In the genomic region with DNA sequence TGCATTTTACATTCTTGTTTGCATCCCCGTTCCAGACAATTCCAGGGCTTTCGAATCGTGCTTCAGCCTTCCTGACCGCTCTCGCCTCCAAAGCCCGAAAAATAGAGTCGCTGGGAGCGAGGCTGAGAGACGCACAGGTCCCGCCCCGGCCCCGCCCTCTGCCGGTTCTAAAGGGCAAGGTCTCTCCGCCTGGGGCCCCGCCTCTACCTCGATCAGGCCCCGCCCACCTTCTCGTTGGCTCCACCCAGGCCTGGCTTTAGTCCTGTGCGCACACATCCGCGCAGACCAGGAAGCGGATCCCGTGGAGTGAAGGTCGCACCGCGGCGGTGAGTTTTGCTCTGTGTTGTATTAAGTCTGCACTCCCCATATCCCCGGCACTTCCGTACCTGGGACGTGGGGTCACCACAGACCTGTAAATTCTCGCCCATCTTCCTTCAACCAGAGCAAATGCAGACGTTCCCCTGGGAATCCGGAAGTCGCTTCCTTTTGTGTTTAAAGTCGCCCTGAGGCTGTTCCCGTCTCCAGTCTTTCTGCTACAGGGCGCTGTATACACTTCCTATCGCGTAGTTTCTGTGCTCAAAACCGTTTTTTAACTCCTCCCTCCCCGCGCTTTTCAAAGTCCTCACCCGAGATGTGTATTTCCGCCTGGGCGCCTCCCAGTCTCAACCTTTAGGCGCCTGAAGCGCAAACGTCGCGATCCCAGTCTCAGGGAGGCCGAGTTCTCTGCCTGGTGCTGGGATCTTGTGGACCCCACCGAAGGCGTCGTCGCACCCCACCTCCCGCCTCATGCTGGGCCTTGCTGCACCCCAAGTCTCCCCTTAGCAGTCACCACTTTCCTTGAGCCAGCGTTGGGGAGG, we compare ENCODE assay signal across 8 cellular contexts. TPM values are rescaled to one million over a fixed set of nuclear protein-coding genes. Genes with fewer than 3 reads are reported as not detected.
DNase-seq lines count a peak whose midpoint lies in the region; ATAC-seq, FAIRE-seq and TF ChIP-seq lines count a peak whose summit lies in the region.

A gene (plus strand): TSS at position 283 of the 857 bp plus-strand sequence. CDS start 3,861 bp downstream, outside the sequence.

- TF ChIP-seq CTCF in LNCaP clone FGC (IDR thresholded peaks at IDR 0.05; ENCODE audit: control insufficient read depth, extremely low read depth, insufficient read depth) (no peak), pancreas (IDR thresholded peaks at IDR 0.05) (peak in 3 of 4 donors; percentile 9 to 32 (median 17)), thyroid gland (IDR thresholded peaks at IDR 0.05) (peak in 3 of 6 experiments; percentile 25 to 37 (median 32))

- no peaks in the 10 kb centered on the region for H3K9me3 ChIP-seq in pancreas
- no peaks in the 10 kb centered on the region for H3K9me3 ChIP-seq in thyroid gland

- H3K27ac ChIP-seq in pancreas (peak within 1 kb of the TSS; percentile 64 to 78 (median 68)), thyroid gland (peak within 1 kb of the TSS; percentile 63 to 84 (median 77))

- 1% methylated on average over 57 of the region's 57 CpGs for WGBS in pancreas, 2 donors
- WGBS in thyroid gland, 2 donors: 1% methylated on average over 38 to 40 of the region's 57 CpGs

- peak within 1 kb of the TSS; percentile 61 for H3K4me3 ChIP-seq in LNCaP clone FGC (ENCODE audit: low read depth, low read length)
- peak within 1 kb of the TSS; percentile 53 to 80 (median 62) for H3K4me3 ChIP-seq in pancreas
- H3K4me3 ChIP-seq in thyroid gland (replicated peaks in 1 of 3): peak within 1 kb of the TSS; percentile 12 to 59 (median 56)

- no peak for FAIRE-seq in pancreas (lab: Jason Lieb, UNC)

- DNase-seq in DMS153 (lab: John Stamatoyannopoulos, UW) (peak; percentile 91), LNCaP clone FGC (ENCODE audit: low read depth) (peak; percentile 65), SKM-1 (lab: John Stamatoyannopoulos, UW; ENCODE audit: unreplicated experiment) (peak; percentile 36), Right ventricle myocardium superior (peak; percentile 98), pancreas (peak; percentile 87 to 98 (median 96)), thyroid gland (peak; percentile 96 to 97)
- peak; percentile 85 for DNase-seq in activated naive CD8-positive, alpha-beta T cell treated with anti-CD3 and anti-CD28 coated beads, Interleukin-2, amount 50 U/mL, for 16 hours (ENCODE audit: low read depth, low spot score)

- TF ChIP-seq POLR2A in thyroid gland (IDR thresholded peaks at IDR 0.05): peak; percentile 22 to 93

- intact Hi-C loops in Right ventricle myocardium superior (cut with DNase I): no loop called here
- intact Hi-C loops in pancreas (cut with DNase I): loop anchor here in 1 of 3 donors (5.0 kb wide), 1 partner anchor 478 kb away; no protein-coding TSS in a partner anchor
- intact Hi-C loops in thyroid gland (cut with DNase I): no loop called here

- H3K36me3 ChIP-seq in pancreas (no peaks in the 10 kb centered on the region), thyroid gland (peaks cover 7 to 13% of the 10 kb centered on the region in 2 donors)

- H3K4me1 ChIP-seq in pancreas: no peaks in the 10 kb centered on the region
- H3K4me1 ChIP-seq in thyroid gland: peaks cover 7 to 9% of the 10 kb centered on the region in 2 donors

- H3K27me3 ChIP-seq in pancreas: no peaks in the 10 kb centered on the region
- H3K27me3 ChIP-seq in thyroid gland: no peaks in the 10 kb centered on the region

- ATAC-seq in GM21717 (IDR thresholded peaks at IDR 0.05; ENCODE audit: unreplicated experiment) (peak; percentile 91), Right ventricle myocardium superior (ENCODE audit: poor library complexity) (peak; percentile 100), pancreas (peak; percentile 99 to 100 (median 100))

RNA-seq across cellular contexts. Expression of the gene that starts here (rescaled TPM):
- total RNA-seq in Right ventricle myocardium superior (15.6 TPM), pancreas (10 to 100 TPM in 1 of 6 donors, 1 to 10 TPM in 5; 4.6 to 13.6 (median 7.4) TPM), thyroid gland (10 to 100 TPM; 22.3 to 39.3 (median 28.3) TPM)
- polyA plus RNA-seq in pancreas: 1 to 10 TPM; 4.2 to 6.6 TPM

Comparison
In these comparisons a context has a peak if more than half of its experiments do, and no peak if none do; other contexts are left out.
1. Peak in every context shown above with its lines: DNase-seq, ATAC-seq, H3K4me3 ChIP-seq and H3K27ac ChIP-seq.
2. DNase-seq: peak in every context shown above with its lines; median percentile 98 in Right ventricle myocardium superior; 96 in thyroid gland; 96 in pancreas; 91 in DMS153; 85 in activated naive CD8-positive, alpha-beta T cell treated with anti-CD3 and anti-CD28 coated beads, Interleukin-2, amount 50 U/mL, for 16 hours; 65 in LNCaP clone FGC; 36 in SKM-1.